ENCODE assay signal across 15 cellular contexts in the genomic region with DNA sequence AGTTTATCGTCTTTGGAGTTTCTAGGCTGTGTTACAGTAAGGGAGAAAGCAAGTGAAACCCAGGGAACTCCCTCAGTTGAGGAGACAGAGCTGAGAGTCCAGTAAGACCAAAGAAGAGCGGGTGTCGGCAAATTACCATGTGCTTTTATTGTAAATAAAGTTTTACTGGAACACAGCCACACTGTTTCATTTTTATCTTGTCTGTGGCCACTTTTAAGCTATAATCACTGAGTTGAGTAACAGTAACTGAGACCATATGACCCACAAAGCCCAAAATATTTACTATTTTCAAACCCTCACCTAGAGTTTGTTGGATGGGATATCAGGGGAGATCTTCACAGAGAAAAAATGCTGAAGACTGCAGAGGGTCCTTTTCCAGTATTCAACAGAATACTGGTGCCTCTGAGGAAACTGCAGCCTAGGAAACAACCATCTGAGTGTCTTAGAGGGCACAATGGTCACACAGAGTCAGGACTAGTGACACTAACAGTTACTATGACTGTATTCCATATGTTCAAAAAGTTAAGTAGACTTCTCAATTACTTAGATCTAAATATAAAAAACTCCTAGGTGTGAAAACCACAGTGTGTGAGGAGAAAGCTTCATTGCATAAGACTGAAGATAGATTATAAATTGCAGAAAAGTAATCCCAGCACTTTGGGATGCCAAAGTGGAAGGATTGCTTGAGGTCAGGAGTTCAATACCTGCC.
A peak's percentile ranks its signal among the peaks of the same experiment; 100 is the strongest.
DNase-seq lines count a peak whose midpoint lies in the region; ATAC-seq, FAIRE-seq and TF ChIP-seq lines count a peak whose summit lies in the region.
"Had no signal": no experiment of that assay in that cellular context is flagged by ENCODE, and none has a peak within 500 bp of the region (broad histone marks: within the 10 kb centered on the region; RNA-seq: fewer than 3 reads in every experiment).

No MANE protein-coding gene starts in this region.

- peak overlapping the region; percentile 51 for H2AFZ ChIP-seq in osteoblast (ENCODE audit: low read length)

- H3K9me3 ChIP-seq in osteoblast (ENCODE audit: low read depth, low read length), result no peaks in the 10 kb centered on the region
- H3K9me3 ChIP-seq: SJCRH30 had no signal

- no peak overlapping the region for H3K4me3 Mint-ChIP-seq in activated T-helper 17 cell treated with anti-CD3 and anti-CD28 coated beads, Interleukin-2, amount 50 U/mL, for 72 hours
- H3K4me3 Mint-ChIP-seq: HFFc6 had no signal

- H3K4me1 ChIP-seq in osteoblast (ENCODE audit: insufficient read depth, low read length), result no peaks in the 10 kb centered on the region
- H3K4me1 ChIP-seq: SJCRH30 had no signal

- no peaks in the 10 kb centered on the region for H3K9me3 Mint-ChIP-seq in activated T-helper 17 cell treated with anti-CD3 and anti-CD28 coated beads, Interleukin-2, amount 50 U/mL, for 72 hours
- H3K9me3 Mint-ChIP-seq: CD8-positive, alpha-beta memory T cell; HFFc6 had no signal

- H3K27ac ChIP-seq in osteoblast (ENCODE audit: low read depth, low read length), result no peak overlapping the region
- H3K27ac ChIP-seq: SJCRH30 had no signal

- H3K27ac Mint-ChIP-seq in activated T-helper 17 cell treated with anti-CD3 and anti-CD28 coated beads, Interleukin-2, amount 50 U/mL, for 72 hours, result peak overlapping the region; percentile 28
- H3K27ac Mint-ChIP-seq: HFFc6 had no signal

- H3K36me3 ChIP-seq in osteoblast (ENCODE audit: insufficient read depth, low read length), result no peaks in the 10 kb centered on the region
- H3K36me3 ChIP-seq: SJCRH30 had no signal

- no peak for TF ChIP-seq CTCF in fibroblast of villous mesenchyme (IDR thresholded peaks at IDR 0.05; ENCODE audit: insufficient read depth, low read depth, low read length)
- TF ChIP-seq CTCF in osteoblast (IDR thresholded peaks at IDR 0.05; ENCODE audit: extremely low read depth, low read depth, low read length), result no peak

- H3K4me3 ChIP-seq in fibroblast of villous mesenchyme (ENCODE audit: low read depth, low read length), result no peak overlapping the region
- H3K4me3 ChIP-seq in osteoblast (ENCODE audit: insufficient read depth, low read length), result no peak overlapping the region
- H3K4me3 ChIP-seq: SJCRH30 had no signal

- no peaks in the 10 kb centered on the region for H3K27me3 Mint-ChIP-seq in activated T-helper 17 cell treated with anti-CD3 and anti-CD28 coated beads, Interleukin-2, amount 50 U/mL, for 72 hours
- H3K27me3 Mint-ChIP-seq: CD8-positive, alpha-beta memory T cell had no signal

- H3K36me3 Mint-ChIP-seq in activated T-helper 17 cell treated with anti-CD3 and anti-CD28 coated beads, Interleukin-2, amount 50 U/mL, for 72 hours (ENCODE audit: low read depth), result no peaks in the 10 kb centered on the region

- peak; percentile 39 for ATAC-seq in activated T-helper 17 cell treated with anti-CD3 and anti-CD28 coated beads, Interleukin-2, amount 50 U/mL, for 72 hours (replicated peaks)
- ATAC-seq in Right ventricle myocardium superior (ENCODE audit: poor library complexity), result no peak
- no peak for ATAC-seq in GM21526 (IDR thresholded peaks at IDR 0.05; ENCODE audit: low FRiP score, unreplicated experiment)

- H4K20me1 ChIP-seq in osteoblast (ENCODE audit: insufficient read depth, low read length), result no peaks in the 10 kb centered on the region

- no peak for FAIRE-seq in HTR-8/SVneo (lab: Jason Lieb, UNC)
- FAIRE-seq: H1 had no signal

- H3K27me3 ChIP-seq in osteoblast (ENCODE audit: insufficient read depth, low read length), result no peaks in the 10 kb centered on the region
- H3K27me3 ChIP-seq: SJCRH30 had no signal

- no peak overlapping the region for H3K4me2 ChIP-seq in osteoblast (ENCODE audit: insufficient read depth, low read length)

- H3K4me1 Mint-ChIP-seq in activated T-helper 17 cell treated with anti-CD3 and anti-CD28 coated beads, Interleukin-2, amount 50 U/mL, for 72 hours, result no peaks in the 10 kb centered on the region

- DNase-seq in OCI-M1 (lab: John Stamatoyannopoulos, UW), result peak; percentile 28
- DNase-seq in fibroblast of villous mesenchyme (ENCODE audit: low read depth), result peak; percentile 85
- DNase-seq in osteoblast (ENCODE audit: insufficient read length, low spot score, missing footprints), result no peak
- no peak for DNase-seq in HTR-8/SVneo (ENCODE audit: insufficient read length, low spot score)
- no peak for DNase-seq in Right ventricle myocardium superior
- DNase-seq: CD8-positive, alpha-beta memory T cell; HFFc6; MM.1S; NCI-H1930; NCI-H2171; NCI-H82; SJCRH30 had no signal

- intact Hi-C loops in Right ventricle myocardium superior (cut with DNase I), result no loop called here

- H3K79me2 ChIP-seq in osteoblast (ENCODE audit: insufficient read depth, low read length), result no peaks in the 10 kb centered on the region

Comparison
In these comparisons a context has a peak if more than half of its experiments do, and no peak if none do; other contexts are left out.
1. DNase-seq: peak in OCI-M1 (single experiment) and fibroblast of villous mesenchyme (single experiment); none in osteoblast (single experiment), HTR-8/SVneo (single experiment) and Right ventricle myocardium superior (single experiment).